Comparison of ENCODE assay signal across 8 cellular contexts in the genomic region with DNA sequence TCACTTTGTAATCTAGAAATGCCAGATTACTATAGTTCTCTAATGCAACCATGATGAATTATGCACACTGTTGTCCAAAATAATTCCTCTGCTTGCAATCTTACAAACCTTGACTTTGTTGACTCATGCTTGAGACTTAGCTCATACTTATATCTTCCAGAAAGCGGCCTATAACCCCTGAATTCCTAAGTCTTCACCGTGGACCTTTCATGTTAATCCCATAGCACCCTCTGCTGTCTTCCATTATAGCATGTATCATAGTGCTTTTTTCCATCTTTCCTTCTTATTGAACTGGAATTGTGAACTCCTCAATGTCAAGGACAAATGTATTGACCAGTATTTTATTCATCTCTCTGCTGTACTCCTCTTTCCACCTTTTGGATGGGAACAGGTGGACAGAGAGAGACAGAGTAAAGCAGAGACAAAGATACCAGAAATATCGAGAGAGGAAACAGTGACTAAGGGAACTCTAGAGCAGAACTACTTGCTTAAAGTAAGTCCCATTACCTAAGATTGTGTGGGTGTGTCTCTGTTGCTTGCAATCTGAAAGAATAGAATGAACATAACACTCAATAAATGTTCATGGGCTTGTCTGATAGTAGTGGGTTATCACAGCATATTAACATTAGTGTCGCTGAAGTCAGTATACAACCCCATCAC.
DNase-seq lines count a peak whose midpoint lies in the region; ATAC-seq, FAIRE-seq and TF ChIP-seq lines count a peak whose summit lies in the region.

No MANE protein-coding gene starts in this region.

- WGBS in sigmoid colon, 2 donors, result 33 to 61% methylated on average over 4 of the region's 4 CpGs

- no peaks in the 10 kb centered on the region for H3K9me3 ChIP-seq in sigmoid colon

- no peak overlapping the region for H3K4me3 ChIP-seq in sigmoid colon

- H3K4me1 ChIP-seq in foreskin keratinocyte, result no peaks in the 10 kb centered on the region
- peaks cover 0 to 37% (median 24%) of the 10 kb centered on the region in 4 donors for H3K4me1 ChIP-seq in sigmoid colon

- FAIRE-seq in RCC 7860 (lab: Jason Lieb, UNC), result peak; percentile 73

- no peak for TF ChIP-seq EP300 in sigmoid colon (IDR thresholded peaks at IDR 0.05)

- H3K27ac Mint-ChIP-seq in natural killer cell, result no peak overlapping the region
- no peak overlapping the region for H3K27ac Mint-ChIP-seq in activated naive CD8-positive, alpha-beta T cell treated with anti-CD3 and anti-CD28 coated beads for 36 hours
- no peak overlapping the region for H3K27ac Mint-ChIP-seq in stimulated activated memory B cell treated with anti-CD40 and anti-IgM and Interleukin-4, amounts not matched to agents 10 μg/mL and 1 μg/mL and 100 μg/mL, for 72 hours

- H3K9me3 Mint-ChIP-seq in natural killer cell, result peaks cover 9 to 15% of the 10 kb centered on the region in 2 donors
- H3K9me3 Mint-ChIP-seq in activated naive CD8-positive, alpha-beta T cell treated with anti-CD3 and anti-CD28 coated beads for 36 hours, result peaks cover 4% of the 10 kb centered on the region
- H3K9me3 Mint-ChIP-seq in stimulated activated memory B cell treated with anti-CD40 and anti-IgM and Interleukin-4, amounts not matched to agents 10 μg/mL and 1 μg/mL and 100 μg/mL, for 72 hours, result peaks cover 4% of the 10 kb centered on the region

- no peaks in the 10 kb centered on the region for H3K36me3 Mint-ChIP-seq in natural killer cell
- no peaks in the 10 kb centered on the region for H3K36me3 Mint-ChIP-seq in activated naive CD8-positive, alpha-beta T cell treated with anti-CD3 and anti-CD28 coated beads for 36 hours
- H3K36me3 Mint-ChIP-seq in stimulated activated memory B cell treated with anti-CD40 and anti-IgM and Interleukin-4, amounts not matched to agents 10 μg/mL and 1 μg/mL and 100 μg/mL, for 72 hours, result no peaks in the 10 kb centered on the region

- intact Hi-C loops in sigmoid colon (cut with DNase I), result loop anchor here (1.0 to 5.0 kb wide), 4 partner anchors 58 to 202 kb away; a partner anchor contains a TSS
- intact Hi-C loops in natural killer cell (cut with micrococcal nuclease), result no loop called here

- H3K4me1 Mint-ChIP-seq in natural killer cell, result no peaks in the 10 kb centered on the region
- no peaks in the 10 kb centered on the region for H3K4me1 Mint-ChIP-seq in activated naive CD8-positive, alpha-beta T cell treated with anti-CD3 and anti-CD28 coated beads for 36 hours
- H3K4me1 Mint-ChIP-seq in stimulated activated memory B cell treated with anti-CD40 and anti-IgM and Interleukin-4, amounts not matched to agents 10 μg/mL and 1 μg/mL and 100 μg/mL, for 72 hours, result no peaks in the 10 kb centered on the region

- peak; percentile 92 for ATAC-seq in foreskin keratinocyte
- ATAC-seq in natural killer cell, result no peak
- no peak for ATAC-seq in stimulated activated memory B cell treated with anti-CD40 and anti-IgM and Interleukin-4, amounts not matched to agents 10 μg/mL and 1 μg/mL and 100 μg/mL, for 72 hours

- H3K27me3 Mint-ChIP-seq in natural killer cell (ENCODE audit: low read depth in 2 of 2), result no peaks in the 10 kb centered on the region
- H3K27me3 Mint-ChIP-seq in activated naive CD8-positive, alpha-beta T cell treated with anti-CD3 and anti-CD28 coated beads for 36 hours, result no peaks in the 10 kb centered on the region
- no peaks in the 10 kb centered on the region for H3K27me3 Mint-ChIP-seq in stimulated activated memory B cell treated with anti-CD40 and anti-IgM and Interleukin-4, amounts not matched to agents 10 μg/mL and 1 μg/mL and 100 μg/mL, for 72 hours

- no peak overlapping the region for H3K27ac ChIP-seq in foreskin keratinocyte
- H3K27ac ChIP-seq in sigmoid colon, result peak overlapping the region in 1 of 4 donors; percentile 12

- TF ChIP-seq POLR2A in sigmoid colon (IDR thresholded peaks at IDR 0.05), result no peak

- H3K4me3 Mint-ChIP-seq in natural killer cell, result no peak overlapping the region
- no peak overlapping the region for H3K4me3 Mint-ChIP-seq in activated naive CD8-positive, alpha-beta T cell treated with anti-CD3 and anti-CD28 coated beads for 36 hours
- H3K4me3 Mint-ChIP-seq in stimulated activated memory B cell treated with anti-CD40 and anti-IgM and Interleukin-4, amounts not matched to agents 10 μg/mL and 1 μg/mL and 100 μg/mL, for 72 hours, result no peak overlapping the region

- DNase-seq in HCEC 1CT (peak; percentile 92), RCC 7860 (ENCODE audit: low spot score) (peak; percentile 58), foreskin keratinocyte (peak; percentile 43 to 78), sigmoid colon (no peak), natural killer cell (no peak), COLO668 (lab: John Stamatoyannopoulos, UW; ENCODE audit: unreplicated experiment) (no peak)
- no peak for DNase-seq in activated naive CD8-positive, alpha-beta T cell treated with anti-CD3 and anti-CD28 coated beads for 36 hours

- peak; percentile 89 for TF ChIP-seq CTCF in foreskin keratinocyte (conservative IDR thresholded peaks at IDR 0.05)
- peak; percentile 58 to 86 (median 68) for TF ChIP-seq CTCF in sigmoid colon (IDR thresholded peaks at IDR 0.05)
- no peak for TF ChIP-seq CTCF in natural killer cell (IDR thresholded peaks at IDR 0.05)

- H3K27me3 ChIP-seq in foreskin keratinocyte (no peaks in the 10 kb centered on the region), sigmoid colon (no peaks in the 10 kb centered on the region)

- no peaks in the 10 kb centered on the region for H3K36me3 ChIP-seq in sigmoid colon

Comparison
In these comparisons a context has a peak if more than half of its experiments do, and no peak if none do; other contexts are left out.
1. DNase-seq: peak in HCEC 1CT (single experiment), RCC 7860 (single experiment) and foreskin keratinocyte (2 of 2); none in sigmoid colon (single experiment), natural killer cell (single experiment), activated naive CD8-positive, alpha-beta T cell treated with anti-CD3 and anti-CD28 coated beads for 36 hours (single experiment) and COLO668 (single experiment).